ENCODE assay signal across 8 cellular contexts in genomic region chr5:139708877-139709586, GRCh38.
DNase-seq lines count a peak whose midpoint lies in the region; ATAC-seq and TF ChIP-seq lines count a peak whose summit lies in the region.

No MANE protein-coding gene starts in this region.

- peak overlapping the region in 1 of 2 donors; percentile 52 for H3K9ac ChIP-seq in colonic mucosa (ENCODE audit: low read depth in 2 of 2, low read length in 2 of 2)

- DNase-seq in GM10248 (ENCODE audit: extremely low spot score) (peak; percentile 56), NCI-H510A (lab: John Stamatoyannopoulos, UW) (peak; percentile 65), colonic mucosa (peak; percentile 50), left colon (peak in 1 of 2 donors; percentile 44), substantia nigra (lab: John Stamatoyannopoulos, UW) (peak in 33 of 49 donors; percentile 35 to 92 (median 58)), mesenteric fat pad (ENCODE audit: low spot score) (no peak)
- no peak for DNase-seq in activated effector memory CD4-positive, alpha-beta T cell treated with anti-CD3 and anti-CD28 coated beads, Interleukin-2, amount 50 U/mL, for 16 hours
- no peak for DNase-seq in activated T-cell treated with anti-CD3 and anti-CD28 coated beads, Interleukin-2, amount 50 U/mL, for 1 hour

- POLR2A ChIA-PET in GM10248 (lab: Yijun Ruan, JAX), result interaction anchor here (0.5 kb wide), 1 partner anchor 27 kb away, joined by 5 read pairs; no protein-coding TSS in a partner anchor

- no peaks in the 10 kb centered on the region for H3K36me3 ChIP-seq in colonic mucosa

- no peaks in the 10 kb centered on the region for H3K9me3 ChIP-seq in colonic mucosa

- CTCF ChIA-PET in GM10248 (lab: Yijun Ruan, JAX), result interaction anchor here (1.0 to 7.4 kb wide), 7 partner anchors 8 to 78 kb away, joined by 3 to 31 read pairs (median 5); no protein-coding TSS in a partner anchor

- intact Hi-C loops in colonic mucosa (cut with DNase I) (no loop called here), left colon (cut with DNase I, micrococcal nuclease) (no loop called here)

- H3K27ac ChIP-seq in colonic mucosa, result no peak overlapping the region
- H3K27ac ChIP-seq in substantia nigra (ENCODE audit: low read depth, low read length, poor library complexity, severe bottlenecking), result peak overlapping the region; percentile 77

- TF ChIP-seq CTCF in GM10248 (IDR thresholded peaks at IDR 0.05; ENCODE audit: control extremely low read depth, extremely low read depth, low read depth, missing control alignments) (no peak), colonic mucosa (IDR thresholded peaks at IDR 0.05) (no peak)

- ATAC-seq in left colon, result peak; percentile 50

- peaks cover 22% of the 10 kb centered on the region for H3K27me3 ChIP-seq in colonic mucosa

- H3K4me1 ChIP-seq in colonic mucosa, result peaks cover 10% of the 10 kb centered on the region

- peak overlapping the region; percentile 13 for H3K4me3 ChIP-seq in colonic mucosa

Comparison
In these comparisons a context has a peak if more than half of its experiments do, and no peak if none do; other contexts are left out.
1. DNase-seq: peak in GM10248 (single experiment), NCI-H510A (single experiment), colonic mucosa (single experiment) and substantia nigra (33 of 49); none in activated effector memory CD4-positive, alpha-beta T cell treated with anti-CD3 and anti-CD28 coated beads, Interleukin-2, amount 50 U/mL, for 16 hours (single experiment), mesenteric fat pad (single experiment) and activated T-cell treated with anti-CD3 and anti-CD28 coated beads, Interleukin-2, amount 50 U/mL, for 1 hour (single experiment).